Comparison of ENCODE assay signal across 8 cellular contexts in the genomic region with DNA sequence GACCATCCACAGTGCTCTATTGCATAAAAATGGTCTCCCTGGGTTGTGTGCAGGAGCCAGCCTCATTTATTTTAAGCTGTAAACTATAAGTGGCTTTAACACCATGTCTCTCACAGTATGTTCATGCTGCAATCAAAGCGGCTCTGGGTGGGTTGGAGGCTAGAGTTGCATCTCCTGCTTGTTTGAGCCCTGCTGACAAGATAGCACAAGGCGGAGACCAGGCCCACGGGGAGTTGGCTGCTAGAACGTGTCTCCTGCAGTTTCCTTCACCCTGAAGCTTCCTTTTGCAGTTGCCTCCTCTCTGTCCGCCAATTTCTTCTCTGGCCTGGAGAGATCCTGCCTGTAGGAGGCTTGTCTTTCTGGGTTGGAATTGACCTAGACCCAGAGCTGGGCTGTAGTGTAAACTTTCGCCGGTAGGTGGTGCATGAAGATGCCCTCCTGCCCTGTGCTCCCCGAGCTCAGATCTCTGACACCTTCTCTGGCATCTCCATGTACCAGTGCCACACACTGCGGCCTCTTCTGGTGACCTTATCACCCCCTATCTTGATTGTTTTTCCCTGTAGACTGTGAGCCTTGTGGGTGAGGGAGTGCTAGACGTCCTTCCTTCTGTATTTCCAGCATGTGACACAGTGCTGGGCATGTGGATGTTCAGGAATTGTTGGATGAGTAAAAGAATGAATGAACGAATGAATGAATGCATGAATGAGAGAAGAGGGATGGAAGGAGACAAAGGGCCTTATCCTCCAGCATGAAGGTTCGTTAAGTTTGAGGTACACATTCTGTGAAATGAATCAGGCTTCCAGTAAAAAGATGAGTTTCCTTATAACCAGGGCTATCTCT. TPM values are rescaled to one million over a fixed set of nuclear protein-coding genes. Genes with fewer than 3 reads are reported as not detected.
DNase-seq lines count a peak whose midpoint lies in the region; ATAC-seq, FAIRE-seq and TF ChIP-seq lines count a peak whose summit lies in the region.

No MANE protein-coding gene starts in this region.

- peak; percentile 55 for ATAC-seq in HG02970 (IDR thresholded peaks at IDR 0.05; ENCODE audit: low FRiP score, unreplicated experiment)
- ATAC-seq in lung (ENCODE audit: insufficient read depth, low FRiP score): no peak

- WGBS in lung, 2 donors: 34 to 37% methylated on average over 12 of the region's 12 CpGs

- peak; percentile 49 for FAIRE-seq in A204.1 (lab: Jason Lieb, UNC)
- FAIRE-seq in GM12892 (lab: Jason Lieb, UNC): peak; percentile 93

- no peaks in the 10 kb centered on the region for H3K36me3 ChIP-seq in lung (ENCODE audit: control insufficient read depth in 2 of 2, insufficient read depth in 2 of 2, low read length in 2 of 2)

- TF ChIP-seq CTCF in lung (IDR thresholded peaks at IDR 0.05; ENCODE audit: control extremely low read depth, extremely low read depth): peak; percentile 73

- H3K27ac ChIP-seq in lung (ENCODE audit: low read depth in 1 of 2, low read length in 1 of 2): no peak overlapping the region

- H3K27me3 ChIP-seq in lung (ENCODE audit: control insufficient read depth, insufficient read depth): no peaks in the 10 kb centered on the region

- no peak overlapping the region for H3K4me3 ChIP-seq in lung

- peaks cover 0 to 2% of the 10 kb centered on the region in 2 donors for H3K9me3 ChIP-seq in lung (ENCODE audit: control insufficient read depth in 2 of 2, insufficient read depth in 1 of 2, low read length in 1 of 2)

- no peak for TF ChIP-seq POLR2A in GM12892 (IDR thresholded peaks at IDR 0.05; ENCODE audit: low read depth, low read length)

- no peaks in the 10 kb centered on the region for H3K4me1 ChIP-seq in lung (ENCODE audit: control insufficient read depth in 2 of 2, insufficient read depth in 2 of 2, low read length in 2 of 2)

- DNase-seq in GM12892 (ENCODE audit: insufficient read length): peak; percentile 72
- peak; percentile 8 for DNase-seq in NCI-H2227 treated with DMSO at 0.1 percent for 48 hours (lab: John Stamatoyannopoulos, UW)
- peak; percentile 72 for DNase-seq in activated CD4-positive, alpha-beta T cell treated with anti-CD3 and anti-CD28 coated beads, Interleukin-2, amount 50 U/mL, for 1 hour
- DNase-seq in dermis blood vessel endothelial cell: peak; percentile 86
- DNase-seq in lung (ENCODE audit: low spot score): peak; percentile 68
- peak; percentile 52 to 59 for DNase-seq in stimulated activated CD8-positive, alpha-beta memory T cell treated with anti-CD3 and anti-CD28 coated beads, Interleukin-15, amount 100 ng/mL, for 48 hours (ENCODE audit: low read depth in 2 of 2)

RNA-seq across cellular contexts. Expression of a gene that starts 10.4 kb away (rescaled TPM):
- polyA plus RNA-seq in GM12892 (2012; ENCODE audit: missing spikeins): 0.57 TPM
- 0.68 and 0.84 TPM in 2 replicates for total RNA-seq in dermis blood vessel endothelial cell
- total RNA-seq in lung: 1 to 10 TPM; 2.1 to 2.2 TPM
- under 1 TPM; 0.31 to 0.98 TPM for polyA plus RNA-seq in lung

RNA-seq across cellular contexts. Expression of a gene that starts 39.4 kb away (rescaled TPM):
- polyA plus RNA-seq in GM12892 (2012; ENCODE audit: missing spikeins): not detected
- total RNA-seq in dermis blood vessel endothelial cell: not detected in 2 replicates
- total RNA-seq in lung: not detected
- polyA plus RNA-seq in lung: not detected

RNA-seq across cellular contexts. Expression of a gene that starts 44.5 kb away (rescaled TPM):
- 147 TPM for polyA plus RNA-seq in GM12892 (2012; ENCODE audit: missing spikeins)
- 108 and 135 TPM in 2 replicates for total RNA-seq in dermis blood vessel endothelial cell
- total RNA-seq in lung: 100 to 1,000 TPM; 116 to 138 TPM
- 10 to 100 TPM; 78.4 to 98.9 TPM for polyA plus RNA-seq in lung

RNA-seq across cellular contexts. Expression of a gene that starts 44.6 kb away (rescaled TPM):
- polyA plus RNA-seq in GM12892 (2012; ENCODE audit: missing spikeins): 25.2 TPM
- 7.3 and 14.0 TPM in 2 replicates for total RNA-seq in dermis blood vessel endothelial cell
- total RNA-seq in lung: 10 to 100 TPM; 14.6 to 23.0 TPM
- 10 to 100 TPM; 16.7 to 41.5 TPM for polyA plus RNA-seq in lung

Comparison
In these comparisons a context has a peak if more than half of its experiments do, and no peak if none do; other contexts are left out.
1. DNase-seq: peak in every context shown above with its lines; median percentile 86 in dermis blood vessel endothelial cell; 72 in GM12892; 72 in activated CD4-positive, alpha-beta T cell treated with anti-CD3 and anti-CD28 coated beads, Interleukin-2, amount 50 U/mL, for 1 hour; 68 in lung; 56 in stimulated activated CD8-positive, alpha-beta memory T cell treated with anti-CD3 and anti-CD28 coated beads, Interleukin-15, amount 100 ng/mL, for 48 hours; 8 in NCI-H2227 treated with DMSO at 0.1 percent for 48 hours.